Comparison of ENCODE assay signal across 17 cellular contexts in the genomic region with DNA sequence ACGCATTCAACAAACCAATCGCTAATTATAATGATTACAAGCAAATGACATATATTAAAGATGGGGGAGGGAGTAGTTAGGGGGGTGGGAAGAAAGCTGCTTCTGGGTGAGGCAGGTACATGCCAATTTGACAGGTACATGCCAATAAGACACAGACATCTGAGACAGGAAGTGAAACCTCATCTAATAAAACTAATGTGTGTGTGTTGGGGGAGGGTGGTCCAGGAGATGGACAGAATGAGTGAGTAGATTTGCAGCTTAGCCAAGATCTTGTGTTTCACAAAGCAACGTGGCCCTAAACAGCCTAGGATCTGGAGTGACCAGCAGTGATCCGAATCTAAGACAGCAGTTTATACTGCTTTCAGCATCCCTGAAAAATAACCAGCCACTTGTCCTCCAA. TPM values are rescaled to one million over a fixed set of nuclear protein-coding genes. Genes with fewer than 3 reads are reported as not detected.
DNase-seq lines count a peak whose midpoint lies in the region; ATAC-seq and TF ChIP-seq lines count a peak whose summit lies in the region.
"Had no signal": no experiment of that assay in that cellular context is flagged by ENCODE, and none has a peak within 500 bp of the region (broad histone marks: within the 10 kb centered on the region; RNA-seq: fewer than 3 reads in every experiment).

No MANE protein-coding gene starts in this region.

- no peaks in the 10 kb centered on the region for H3K36me3 Mint-ChIP-seq in memory B cell
- H3K36me3 Mint-ChIP-seq in chondrocyte (ENCODE audit: low read depth), result no peaks in the 10 kb centered on the region

- H3K4me3 Mint-ChIP-seq in memory B cell, result peak overlapping the region; percentile 13
- H3K4me3 Mint-ChIP-seq in chondrocyte (ENCODE audit: unreplicated experiment), result no peak overlapping the region
- H3K4me3 Mint-ChIP-seq: activated T-cell treated with anti-CD3 and anti-CD28 coated beads, Interleukin-2, amount 50 U/mL, for 24 hours; CD4-positive, alpha-beta T cell had no signal

- ATAC-seq in GM18511 (IDR thresholded peaks at IDR 0.05; ENCODE audit: unreplicated experiment) (peak; percentile 44), memory B cell (ENCODE audit: low read depth) (peak; percentile 67), body of pancreas (no peak)

- H3K27me3 ChIP-seq in ACC112 (ENCODE audit: insufficient read depth, low read length) (no peaks in the 10 kb centered on the region), PC-9 (ENCODE audit: insufficient read depth, low read depth) (no peaks in the 10 kb centered on the region), body of pancreas (no peaks in the 10 kb centered on the region)
- H3K27me3 ChIP-seq: brain microvascular endothelial cell, vagina had no signal

- H3K4me1 Mint-ChIP-seq in memory B cell (peaks cover 24% of the 10 kb centered on the region), chondrocyte (ENCODE audit: low read depth) (peaks cover 15% of the 10 kb centered on the region)

- POLR2A ChIA-PET in PC-9 (lab: Charles Lee; ENCODE audit: unreplicated experiment), result interaction anchor here (0.6 kb wide), 1 partner anchor 50 kb away, joined by 7 read pairs; no protein-coding TSS in a partner anchor

- H3K4me1 ChIP-seq in ACC112 (ENCODE audit: control insufficient read depth, insufficient read depth, low read length, unreplicated experiment) (peaks cover 26% of the 10 kb centered on the region), PC-9 (replicated peaks; ENCODE audit: insufficient read depth) (peaks cover 26% of the 10 kb centered on the region), body of pancreas (no peaks in the 10 kb centered on the region)

- DNase-seq in PC-9, result no peak
- DNase-seq in memory B cell (ENCODE audit: low spot score in 2 of 2), result no peak
- DNase-seq in activated CD8-positive, alpha-beta memory T cell treated with anti-CD3 and anti-CD28 coated beads, Interleukin-2, amount 50 U/mL, for 4 hours, result no peak
- no peak for DNase-seq in ureter (ENCODE audit: low spot score)
- DNase-seq in body of pancreas, result no peak
- DNase-seq in chondrocyte (ENCODE audit: low spot score), result no peak
- DNase-seq: activated T-cell treated with anti-CD3 and anti-CD28 coated beads, Interleukin-2, amount 50 U/mL, for 24 hours; CD4-positive, alpha-beta T cell; H7; NCI-H2171; SHP77 treated with DMSO at 0.1 percent for 48 hours had no signal

- H3K27ac ChIP-seq in ACC112 (ENCODE audit: low read depth, low read length) (peak overlapping the region; percentile 74), PC-9 (peak overlapping the region; percentile 74), body of pancreas (peak overlapping the region in 1 of 4 donors; percentile 24)
- H3K27ac ChIP-seq: KMS-11 had no signal

- no peak for TF ChIP-seq CTCF in PC-9 (conservative IDR thresholded peaks at IDR 0.05)
- TF ChIP-seq CTCF in body of pancreas (IDR thresholded peaks at IDR 0.05), result no peak
- no peak for TF ChIP-seq CTCF in chondrocyte (IDR thresholded peaks at IDR 0.05)

- no peak overlapping the region for H2AFZ ChIP-seq in ACC112 (ENCODE audit: low read length, unreplicated experiment)
- no peak overlapping the region for H2AFZ ChIP-seq in PC-9

- no TSS peak for BruUV-seq in PC-9 (replicated peaks; lab: Mats Ljungman, UMichigan)

- WGBS in body of pancreas, 2 donors, result 66 to 77% methylated on average over 4 of the region's 4 CpGs

- TF ChIP-seq POLR2A in body of pancreas (IDR thresholded peaks at IDR 0.05), result no peak

- H3K79me2 ChIP-seq in ACC112 (ENCODE audit: control insufficient read depth, insufficient read depth, low read length, unreplicated experiment) (no peaks in the 10 kb centered on the region), PC-9 (ENCODE audit: low read depth) (no peaks in the 10 kb centered on the region)

- H3K9me3 Mint-ChIP-seq in memory B cell (no peaks in the 10 kb centered on the region), chondrocyte (ENCODE audit: low read depth) (no peaks in the 10 kb centered on the region)
- H3K9me3 Mint-ChIP-seq: activated T-cell treated with anti-CD3 and anti-CD28 coated beads, Interleukin-2, amount 50 U/mL, for 24 hours; CD4-positive, alpha-beta T cell had no signal

- H3K9me3 ChIP-seq in PC-9 (ENCODE audit: insufficient read depth, low read depth), result no peaks in the 10 kb centered on the region
- H3K9me3 ChIP-seq in body of pancreas, result no peaks in the 10 kb centered on the region
- H3K9me3 ChIP-seq: vagina had no signal

- H3K27me3 Mint-ChIP-seq in memory B cell, result no peaks in the 10 kb centered on the region
- no peaks in the 10 kb centered on the region for H3K27me3 Mint-ChIP-seq in chondrocyte (ENCODE audit: low read depth)
- H3K27me3 Mint-ChIP-seq: activated T-cell treated with anti-CD3 and anti-CD28 coated beads, Interleukin-2, amount 50 U/mL, for 24 hours; CD4-positive, alpha-beta T cell had no signal

- no peaks in the 10 kb centered on the region for H3K9me2 ChIP-seq in PC-9 (ENCODE audit: insufficient read depth)

- CTCF ChIA-PET in PC-9 (lab: Charles Lee), result interaction anchor here (0.7 to 4.8 kb wide), 3 partner anchors 82 to 131 kb away, joined by 7 to 46 read pairs (median 9); no protein-coding TSS in a partner anchor

- H3K27ac Mint-ChIP-seq in memory B cell (peak overlapping the region; percentile 60), chondrocyte (ENCODE audit: unreplicated experiment) (no peak overlapping the region)
- H3K27ac Mint-ChIP-seq: activated T-cell treated with anti-CD3 and anti-CD28 coated beads, Interleukin-2, amount 50 U/mL, for 24 hours; CD4-positive, alpha-beta T cell had no signal

- H3K4me3 ChIP-seq in ACC112 (ENCODE audit: low read depth, low read length) (no peak overlapping the region), PC-9 (no peak overlapping the region), body of pancreas (no peak overlapping the region)
- H3K4me3 ChIP-seq: vagina had no signal

- peak overlapping the region; percentile 39 for H3K4me2 ChIP-seq in PC-9
- H3K4me2 ChIP-seq: KMS-11 had no signal

- H3K36me3 ChIP-seq in ACC112 (ENCODE audit: insufficient read depth, low read length) (no peaks in the 10 kb centered on the region), PC-9 (ENCODE audit: low read depth) (no peaks in the 10 kb centered on the region), body of pancreas (replicated peaks in 1 of 2; ENCODE audit: insufficient read depth in 1 of 2, low read depth in 2 of 2) (no peaks in the 10 kb centered on the region)
- H3K36me3 ChIP-seq: brain microvascular endothelial cell, vagina had no signal

- intact Hi-C loops in PC-9 (cut with micrococcal nuclease; ENCODE audit: unreplicated experiment) (no loop called here), body of pancreas (cut with DNase I) (no loop called here)

- no peaks in the 10 kb centered on the region for H4K20me1 ChIP-seq in PC-9 (ENCODE audit: insufficient read depth)

- peaks cover 9% of the 10 kb centered on the region for H3F3A ChIP-seq in PC-9 (ENCODE audit: insufficient read depth, low read depth)

RNA-seq across cellular contexts. Expression of gene CFAP45, which starts 10.8 kb away (rescaled TPM):
- total RNA-seq in PC-9 (2021) (8.2 and 9.3 TPM in 2 replicates), ureter (1.6 TPM), body of pancreas (not detected), chondrocyte (0.37 to 0.95 TPM (median 0.73 TPM) in 3 replicates)
- total RNA-seq: vagina had no signal

RNA-seq across cellular contexts. Expression of gene VSIG8, which starts 26.7 kb away (rescaled TPM):
- total RNA-seq in PC-9 (2021), result not detected in 2 replicates
- total RNA-seq in ureter, result not detected
- total RNA-seq in body of pancreas, result not detected
- total RNA-seq in chondrocyte, result not detected in 3 replicates
- total RNA-seq: CD4-positive, alpha-beta T cell; H7; sciatic nerve; vagina had no signal

RNA-seq across cellular contexts. Expression of gene TAGLN2, which starts 36.1 kb away (rescaled TPM):
- total RNA-seq in PC-9 (2021) (473 and 481 TPM in 2 replicates), ureter (322 TPM), body of pancreas (100 to 1,000 TPM in 1 of 2 donors, 10 to 100 TPM in 1; 63.0 to 118 TPM), chondrocyte (222 to 392 TPM (median 388 TPM) in 3 replicates)

RNA-seq across cellular contexts. Expression of gene IGSF9, which starts 56.2 kb away (rescaled TPM):
- total RNA-seq in PC-9 (2021) (22.9 and 23.4 TPM in 2 replicates), ureter (13.8 TPM), body of pancreas (1 to 10 TPM; 2.3 to 4.9 TPM), chondrocyte (not detected in 3 replicates)
- total RNA-seq: CD4-positive, alpha-beta T cell had no signal
